Comparison of ENCODE assay signal across 22 cellular contexts in the genomic region with DNA sequence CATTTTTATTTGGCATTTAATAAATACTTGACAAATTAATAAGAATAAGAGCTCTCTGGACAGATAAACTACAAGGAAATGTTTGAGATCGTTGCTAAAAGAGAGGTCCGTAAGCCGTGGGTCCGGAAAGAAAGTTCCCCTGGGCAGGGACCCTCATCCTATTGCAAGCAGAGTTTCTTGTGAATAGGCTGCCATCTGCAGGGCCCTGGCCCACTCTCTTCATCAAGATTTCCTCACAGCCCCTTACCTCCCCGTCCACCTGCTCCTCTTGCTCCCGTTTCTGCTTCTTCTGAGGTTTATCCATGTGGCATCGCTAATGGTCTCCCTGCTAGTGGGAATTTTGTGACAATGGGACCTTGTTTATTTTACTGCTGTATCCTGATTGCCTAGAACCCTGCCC. TPM values are rescaled to one million over a fixed set of nuclear protein-coding genes. Genes with fewer than 3 reads are reported as not detected.
DNase-seq lines count a peak whose midpoint lies in the region; ATAC-seq and TF ChIP-seq lines count a peak whose summit lies in the region.
"Had no signal": no experiment of that assay in that cellular context is flagged by ENCODE, and none has a peak within 500 bp of the region (broad histone marks: within the 10 kb centered on the region; RNA-seq: fewer than 3 reads in every experiment).

No MANE protein-coding gene starts in this region.

- H3K4me1 ChIP-seq in HCT116 (ENCODE audit: control insufficient read depth in 1 of 2, insufficient read depth in 2 of 2, low read length in 2 of 2): peaks cover 8 to 12% of the 10 kb centered on the region in 2 experiments
- H3K4me1 ChIP-seq: HAP-1 had no signal

- CTCF ChIA-PET in HCT116 (lab: Charles Lee) (no interaction called here), WTC11 (lab: Charles Lee) (no interaction called here)

- ATAC-seq in HCT116 (no peak), WTC11 (peak; percentile 96), GM21723 (IDR thresholded peaks at IDR 0.05; ENCODE audit: unreplicated experiment) (no peak)
- no peak for ATAC-seq in activated T-cell treated with anti-CD3 and anti-CD28 coated beads, Interleukin-2, amount 50 U/mL, for 4 hours
- ATAC-seq: CD8-positive, alpha-beta T cell; Right ventricle myocardium inferior had no signal

- RAD21 ChIA-PET in HCT116 (lab: Charles Lee; ENCODE audit: low non-redundant PET in 1 of 2, low total read pairs in 2 of 2, uncharacterized antibody in 2 of 2, unreplicated experiment in 2 of 2): no interaction called here

- H3K9ac ChIP-seq in HCT116 (ENCODE audit: low read length): no peak overlapping the region

- no peaks in the 10 kb centered on the region; the same call in 1 of the 2 replicates for H3K27me3 Mint-ChIP-seq in WTC11 (ENCODE audit: low read depth)
- H3K27me3 Mint-ChIP-seq in activated T-cell treated with anti-CD3 and anti-CD28 coated beads, Interleukin-2, amount 50 U/mL, for 4 hours (ENCODE audit: low read depth): peaks cover 30% of the 10 kb centered on the region

- H3K4me2 ChIP-seq in HCT116 (ENCODE audit: low read length): no peak overlapping the region

- no TSS peak for BruUV-seq in HCT116 (replicated peaks; lab: Mats Ljungman, UMichigan)

- no peaks in the 10 kb centered on the region for H3K9me2 ChIP-seq in HCT116 (ENCODE audit: insufficient read depth)

- H3K27ac ChIP-seq in HCT116 (ENCODE audit: low read depth, low read length): no peak overlapping the region

- no peak overlapping the region for H3K27ac Mint-ChIP-seq in WTC11
- H3K27ac Mint-ChIP-seq: CD8-positive, alpha-beta T cell; T-helper 1 cell treated with Interleukin-12 subunit alpha and Interleukin-12 subunit beta and Interleukin-4 antibody, amounts not matched to agents 30 μg/mL and 1 μg/mL, for 36 hours had no signal

- POLR2A ChIA-PET in HCT116 (lab: Charles Lee): no interaction called here
- POLR2A ChIA-PET in WTC11 (lab: Charles Lee): no interaction called here

- no peaks in the 10 kb centered on the region for H3K79me2 ChIP-seq in HCT116 (ENCODE audit: insufficient read depth, low read length)

- H3K4me3 Mint-ChIP-seq in WTC11: no peak overlapping the region
- no peak overlapping the region for H3K4me3 Mint-ChIP-seq in activated T-cell treated with anti-CD3 and anti-CD28 coated beads, Interleukin-2, amount 50 U/mL, for 4 hours
- H3K4me3 Mint-ChIP-seq: CD8-positive, alpha-beta T cell; T-helper 1 cell treated with Interleukin-12 subunit alpha and Interleukin-12 subunit beta and Interleukin-4 antibody, amounts not matched to agents 30 μg/mL and 1 μg/mL, for 36 hours had no signal

- no peak overlapping the region for H3K4me3 ChIP-seq in HCT116 (replicated peaks in 1 of 2; ENCODE audit: low read depth in 1 of 2, low read length in 2 of 2)
- H3K4me3 ChIP-seq: HAP-1 had no signal

- H2AFZ ChIP-seq in HCT116 (ENCODE audit: low read depth, low read length, poor library complexity, severe bottlenecking): no peak overlapping the region

- no peaks in the 10 kb centered on the region for H3K27me3 ChIP-seq in HCT116 (ENCODE audit: insufficient read depth, low read length)

- H3K9me3 ChIP-seq in HCT116 (ENCODE audit: control insufficient read depth in 1 of 2, insufficient read depth in 1 of 2, low read depth in 1 of 2, low read length in 2 of 2): no peaks in the 10 kb centered on the region
- H3K9me3 ChIP-seq: HAP-1 had no signal

- intact Hi-C loops in HCT116 (cut with micrococcal nuclease): no loop called here

- TF ChIP-seq POLR2A in HCT116 (IDR thresholded peaks at IDR 0.05; ENCODE audit: borderline replicate concordance, extremely low read depth, insufficient read depth, insufficient read length): no peak

- no peaks in the 10 kb centered on the region for H3K36me3 ChIP-seq in HCT116 (ENCODE audit: control insufficient read depth in 1 of 2, insufficient read depth in 2 of 2, low read length in 2 of 2)
- H3K36me3 ChIP-seq: HAP-1 had no signal

- no peaks in the 10 kb centered on the region for H3K9me3 Mint-ChIP-seq in WTC11
- no peaks in the 10 kb centered on the region for H3K9me3 Mint-ChIP-seq in activated T-cell treated with anti-CD3 and anti-CD28 coated beads, Interleukin-2, amount 50 U/mL, for 4 hours
- H3K9me3 Mint-ChIP-seq: CD8-positive, alpha-beta T cell; T-helper 1 cell treated with Interleukin-12 subunit alpha and Interleukin-12 subunit beta and Interleukin-4 antibody, amounts not matched to agents 30 μg/mL and 1 μg/mL, for 36 hours had no signal

- H4K20me1 ChIP-seq in HCT116 (ENCODE audit: insufficient read depth): no peaks in the 10 kb centered on the region

- 0 out of 2 replicates have a peak, but pooled peaks have one; percentile 11 for TF ChIP-seq RAD21 in HCT116 (IDR thresholded peaks at IDR 0.05; ENCODE audit: low read depth)

- H3K36me3 Mint-ChIP-seq in WTC11: no peaks in the 10 kb centered on the region
- H3K36me3 Mint-ChIP-seq in activated T-cell treated with anti-CD3 and anti-CD28 coated beads, Interleukin-2, amount 50 U/mL, for 4 hours (ENCODE audit: insufficient read depth): no peaks in the 10 kb centered on the region
- H3K36me3 Mint-ChIP-seq: CD8-positive, alpha-beta T cell had no signal

- TF ChIP-seq CTCF in HCT116 (IDR thresholded peaks at IDR 0.05 in 2 of 3, conservative IDR thresholded peaks at IDR 0.05 in 1 of 3; ENCODE audit: borderline replicate concordance in 1 of 3, insufficient read depth in 1 of 3, low read depth in 2 of 3, low read length in 2 of 3) (no peak), WTC11 (IDR thresholded peaks at IDR 0.05) (no peak)

- DNase-seq in NCI-H524 (lab: John Stamatoyannopoulos, UW) (peak; percentile 18 to 54), NCI-H524 treated with DMSO at 0.1 percent for 48 hours (lab: John Stamatoyannopoulos, UW) (no peak), HCT116 (ENCODE audit: low read depth, low spot score) (no peak), WTC11 (ENCODE audit: low spot score) (peak; percentile 48), NCI-H1092 treated with DMSO at 0.1 percent for 48 hours (lab: John Stamatoyannopoulos, UW) (no peak)
- DNase-seq in activated T-cell treated with anti-CD3 and anti-CD28 coated beads, Interleukin-2, amount 50 U/mL, for 4 hours: no peak
- DNase-seq: AML-193; C1 segment of cervical spinal cord; CD8-positive, alpha-beta T cell; GF-D8; KG1; NCI-H1092; NCI-H1436 treated with DMSO at 0.1 percent for 48 hours; NCI-H2029; NCI-H2227 treated with DMSO at 0.1 percent for 48 hours; NCI-H510A; NCI-H774 had no signal

- H3K4me1 Mint-ChIP-seq in WTC11: peaks cover 25% of the 10 kb centered on the region
- H3K4me1 Mint-ChIP-seq in activated T-cell treated with anti-CD3 and anti-CD28 coated beads, Interleukin-2, amount 50 U/mL, for 4 hours (ENCODE audit: low read depth): no peaks in the 10 kb centered on the region

TF ChIP-seq in HCT116, 20 proteins besides CTCF, POLR2A, EP300 and RAD21 (continues in another document):
- no peak for TF ChIP-seq CEBPB (IDR thresholded peaks at IDR 0.05; ENCODE audit: low read depth)
- TF ChIP-seq, protein P1, sequence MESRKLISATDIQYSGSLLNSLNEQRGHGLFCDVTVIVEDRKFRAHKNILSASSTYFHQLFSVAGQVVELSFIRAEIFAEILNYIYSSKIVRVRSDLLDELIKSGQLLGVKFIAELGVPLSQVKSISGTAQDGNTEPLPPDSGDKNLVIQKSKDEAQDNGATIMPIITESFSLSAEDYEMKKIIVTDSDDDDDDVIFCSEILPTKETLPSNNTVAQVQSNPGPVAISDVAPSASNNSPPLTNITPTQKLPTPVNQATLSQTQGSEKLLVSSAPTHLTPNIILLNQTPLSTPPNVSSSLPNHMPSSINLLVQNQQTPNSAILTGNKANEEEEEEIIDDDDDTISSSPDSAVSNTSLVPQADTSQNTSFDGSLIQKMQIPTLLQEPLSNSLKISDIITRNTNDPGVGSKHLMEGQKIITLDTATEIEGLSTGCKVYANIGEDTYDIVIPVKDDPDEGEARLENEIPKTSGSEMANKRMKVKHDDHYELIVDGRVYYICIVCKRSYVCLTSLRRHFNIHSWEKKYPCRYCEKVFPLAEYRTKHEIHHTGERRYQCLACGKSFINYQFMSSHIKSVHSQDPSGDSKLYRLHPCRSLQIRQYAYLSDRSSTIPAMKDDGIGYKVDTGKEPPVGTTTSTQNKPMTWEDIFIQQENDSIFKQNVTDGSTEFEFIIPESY (IDR thresholded peaks at IDR 0.05; ENCODE audit: extremely low read depth, insufficient replicate concordance, low read length): no peak
- no peak for TF ChIP-seq ZNF274 (IDR thresholded peaks at IDR 0.05; ENCODE audit: low read depth, low read length)
- TF ChIP-seq TCF7L2 (IDR thresholded peaks at IDR 0.05; ENCODE audit: borderline replicate concordance, extremely low read depth, insufficient read depth, insufficient read length): no peak
- no peak for TF ChIP-seq EZH2phosphoT487 (IDR thresholded peaks at IDR 0.05; ENCODE audit: borderline replicate concordance)
- TF ChIP-seq FOSL1 (IDR thresholded peaks at IDR 0.05; ENCODE audit: low read depth): no peak
- TF ChIP-seq JUND (IDR thresholded peaks at IDR 0.05): no peak

TF ChIP-seq in WTC11, 78 proteins besides CTCF, POLR2A, EP300 and RAD21 (continues in another document):
- no peak for TF ChIP-seq ATF2 (CRISPR knock-in tag; IDR thresholded peaks at IDR 0.05; ENCODE audit: borderline replicate concordance, low read depth)
- no peak for TF ChIP-seq NR1H2 (CRISPR knock-in tag; IDR thresholded peaks at IDR 0.05)
- TF ChIP-seq MXD4 (CRISPR knock-in tag; IDR thresholded peaks at IDR 0.05; ENCODE audit: borderline replicate concordance): no peak
- TF ChIP-seq, protein P2, sequence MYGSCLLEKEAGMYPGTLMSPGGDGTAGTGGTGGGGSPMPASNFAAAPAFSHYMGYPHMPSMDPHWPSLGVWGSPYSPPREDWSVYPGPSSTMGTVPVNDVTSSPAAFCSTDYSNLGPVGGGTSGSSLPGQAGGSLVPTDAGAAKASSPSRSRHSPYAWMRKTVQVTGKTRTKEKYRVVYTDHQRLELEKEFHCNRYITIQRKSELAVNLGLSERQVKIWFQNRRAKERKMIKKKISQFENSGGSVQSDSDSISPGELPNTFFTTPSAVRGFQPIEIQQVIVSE (CRISPR knock-in tag; IDR thresholded peaks at IDR 0.05; ENCODE audit: borderline replicate concordance): no peak
- TF ChIP-seq ATF1 (CRISPR knock-in tag; IDR thresholded peaks at IDR 0.05): no peak

RNA-seq across cellular contexts. Expression of gene MC5R, which starts 30.1 kb away (rescaled TPM):
- not detected for total RNA-seq in HCT116 (2021; ENCODE audit: unreplicated experiment)
- not detected in 2 replicates for polyA plus RNA-seq in HCT116 (2012)
- total RNA-seq in WTC11 (2021): 0.14 to 0.27 TPM (median 0.15 TPM) in 3 replicates
- total RNA-seq in activated T-cell treated with anti-CD3 and anti-CD28 coated beads, Interleukin-2, amount 50 U/mL, for 4 hours: not detected
- total RNA-seq: CD8-positive, alpha-beta T cell; Right ventricle myocardium inferior had no signal
- polyA plus RNA-seq: AG04450 had no signal

Comparison
In these comparisons a context has a peak if more than half of its experiments do, and no peak if none do; other contexts are left out.
1. DNase-seq: peak in NCI-H524 (2 of 2) and WTC11 (single experiment); none in NCI-H524 treated with DMSO at 0.1 percent for 48 hours (single experiment), HCT116 (single experiment), NCI-H1092 treated with DMSO at 0.1 percent for 48 hours (single experiment) and activated T-cell treated with anti-CD3 and anti-CD28 coated beads, Interleukin-2, amount 50 U/mL, for 4 hours (single experiment).